ENCODE assay signal across 20 cellular contexts in genomic region chr4:184976348-184976747, GRCh38. TPM values are rescaled to one million over a fixed set of nuclear protein-coding genes. Genes with fewer than 3 reads are reported as not detected.
"Had no signal": no experiment of that assay in that cellular context is flagged by ENCODE, and none has a peak within 500 bp of the region (broad histone marks: within the 10 kb centered on the region; RNA-seq: fewer than 3 reads in every experiment).

No MANE protein-coding gene starts in this region.

RNA-seq across cellular contexts. Expression of gene HELT, which starts 41.9 kb away (rescaled TPM):
- total RNA-seq: hepatocyte; kidney; kidney epithelial cell; left cardiac atrium; left colon; left lobe of liver; left ventricle myocardium inferior; left ventricle myocardium superior; liver; lung microvascular endothelial cell; mammary epithelial cell; mesenteric fat pad; mesothelial cell of epicardium; mononuclear cell; mucosa of descending colon; mucosa of gallbladder; myocyte; naive thymus-derived CD4-positive, alpha-beta T cell had no signal
- polyA plus RNA-seq: hepatocyte; immature natural killer cell; keratinocyte; liver; mammary epithelial cell; naive thymus-derived CD4-positive, alpha-beta T cell had no signal
